In the genomic region with DNA sequence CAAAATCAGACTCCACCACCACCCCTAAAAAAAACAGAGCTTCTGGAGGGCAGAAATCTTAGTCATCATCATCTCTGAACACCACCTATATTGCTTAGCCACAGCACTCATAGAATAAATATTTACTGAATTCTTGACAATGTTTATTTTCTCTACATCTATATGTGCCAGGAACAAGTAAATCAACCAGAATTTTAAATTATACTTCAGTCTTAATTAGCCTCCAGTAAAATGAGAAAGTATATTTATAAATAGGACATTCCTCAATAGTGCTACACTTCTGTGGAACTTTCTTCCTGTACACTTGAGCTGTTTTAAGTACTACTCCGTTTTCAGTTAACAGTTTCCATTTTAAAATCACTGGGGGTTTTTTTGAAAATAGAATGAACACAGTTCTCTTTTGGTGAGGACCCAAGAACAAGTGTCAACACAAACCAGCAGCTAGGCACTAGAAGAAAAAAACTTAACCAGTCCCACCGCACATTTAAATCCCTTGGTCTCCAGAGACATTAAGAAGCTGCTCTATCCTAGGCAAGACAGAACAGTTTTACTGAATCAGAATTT, we compare ENCODE assay signal across 10 cellular contexts. TPM values are rescaled to one million over a fixed set of nuclear protein-coding genes. Genes with fewer than 3 reads are reported as not detected.
DNase-seq lines count a peak whose midpoint lies in the region; ATAC-seq and TF ChIP-seq lines count a peak whose summit lies in the region.
"Had no signal": no experiment of that assay in that cellular context is flagged by ENCODE, and none has a peak within 500 bp of the region (broad histone marks: within the 10 kb centered on the region; RNA-seq: fewer than 3 reads in every experiment).

No MANE protein-coding gene starts in this region.

- H3K4me1 ChIP-seq in smooth muscle cell (ENCODE audit: low read depth) = peaks cover 10% of the 10 kb centered on the region

- CTCF ChIA-PET in activated naive CD4-positive, alpha-beta T cell treated with anti-CD3 and anti-CD28 coated beads, Interleukin-2, amount 10 ng/mL, durations not matched to agents 7 days and 5 days (lab: Charles Lee) = no interaction called here

- H3K27ac ChIP-seq in smooth muscle cell (ENCODE audit: low read depth) = peak overlapping the region; percentile 7

- H3K4me1 Mint-ChIP-seq in activated naive CD4-positive, alpha-beta T cell treated with anti-CD3 and anti-CD28 coated beads, Interleukin-2, amount 10 ng/mL, durations not matched to agents 7 days and 5 days = no peaks in the 10 kb centered on the region

- H3K27ac Mint-ChIP-seq in activated naive CD4-positive, alpha-beta T cell treated with anti-CD3 and anti-CD28 coated beads, Interleukin-2, amount 10 ng/mL, durations not matched to agents 7 days and 5 days = no peak overlapping the region
- H3K27ac Mint-ChIP-seq: dendritic cell treated with granulocyte-macrophage colony-stimulating factor and Interleukin-4, amounts not matched to agents 40 ng/mL and 50 ng/mL, for 4 days had no signal

- peak overlapping the region; percentile 15 for H3K4me2 ChIP-seq in smooth muscle cell

- ATAC-seq in GM18520 (IDR thresholded peaks at IDR 0.05; ENCODE audit: unreplicated experiment) = peak; percentile 30
- ATAC-seq in HG03342 (IDR thresholded peaks at IDR 0.05; ENCODE audit: unreplicated experiment) = peak; percentile 29
- ATAC-seq in GM19467 (IDR thresholded peaks at IDR 0.05; ENCODE audit: unreplicated experiment) = no peak

- peaks cover 5% of the 10 kb centered on the region for H3F3A ChIP-seq in smooth muscle cell (ENCODE audit: low read depth)

- no peaks in the 10 kb centered on the region for H3K36me3 ChIP-seq in smooth muscle cell (ENCODE audit: low read depth)

- no peaks in the 10 kb centered on the region for H3K27me3 Mint-ChIP-seq in activated naive CD4-positive, alpha-beta T cell treated with anti-CD3 and anti-CD28 coated beads, Interleukin-2, amount 10 ng/mL, durations not matched to agents 7 days and 5 days
- H3K27me3 Mint-ChIP-seq: dendritic cell treated with granulocyte-macrophage colony-stimulating factor and Interleukin-4, amounts not matched to agents 40 ng/mL and 50 ng/mL, for 4 days had no signal

- no peak overlapping the region for H3K4me3 ChIP-seq in smooth muscle cell

- no peaks in the 10 kb centered on the region for H3K9me3 Mint-ChIP-seq in activated naive CD4-positive, alpha-beta T cell treated with anti-CD3 and anti-CD28 coated beads, Interleukin-2, amount 10 ng/mL, durations not matched to agents 7 days and 5 days
- H3K9me3 Mint-ChIP-seq: dendritic cell treated with granulocyte-macrophage colony-stimulating factor and Interleukin-4, amounts not matched to agents 40 ng/mL and 50 ng/mL, for 4 days had no signal

- DNase-seq in dedifferentiated amniotic fluid mesenchymal stem cell (ENCODE audit: extremely low spot score) = peak; percentile 54
- DNase-seq in smooth muscle cell (lab: John Stamatoyannopoulos, UW; ENCODE audit: unreplicated experiment) = no peak
- no peak for DNase-seq in NCI-H2227 (lab: John Stamatoyannopoulos, UW; ENCODE audit: unreplicated experiment)
- no peak for DNase-seq in amniotic stem cell (lab: John Stamatoyannopoulos, UW)
- DNase-seq in activated naive CD4-positive, alpha-beta T cell treated with anti-CD3 and anti-CD28 coated beads, Interleukin-2, amount 10 ng/mL, durations not matched to agents 7 days and 5 days = no peak
- DNase-seq: stimulated activated CD4-positive, alpha-beta T cell treated with anti-CD3 and anti-CD28 coated beads, Interleukin-15, amount 100 ng/mL, for 24 hours had no signal

- no peaks in the 10 kb centered on the region for H4K20me1 ChIP-seq in smooth muscle cell (ENCODE audit: low read depth)

- H3K36me3 Mint-ChIP-seq in activated naive CD4-positive, alpha-beta T cell treated with anti-CD3 and anti-CD28 coated beads, Interleukin-2, amount 10 ng/mL, durations not matched to agents 7 days and 5 days = peaks cover 2% of the 10 kb centered on the region

- TF ChIP-seq CTCF in smooth muscle cell (IDR thresholded peaks at IDR 0.05; ENCODE audit: borderline replicate concordance, insufficient read depth, poor library complexity, severe bottlenecking) = no peak

- WGBS in smooth muscle cell (ENCODE audit: low lambda C conversion rate) = 70% methylated on average over 2 of the region's 2 CpGs

- peaks cover 11% of the 10 kb centered on the region for H3K79me2 ChIP-seq in smooth muscle cell (ENCODE audit: low read depth)

- H3K9ac ChIP-seq in smooth muscle cell (ENCODE audit: low read depth) = no peak overlapping the region

- no peaks in the 10 kb centered on the region for H3K9me3 ChIP-seq in smooth muscle cell (replicated peaks; ENCODE audit: low read depth)

- no peak overlapping the region for H2AFZ ChIP-seq in smooth muscle cell (ENCODE audit: low read depth)

- H3K4me3 Mint-ChIP-seq in activated naive CD4-positive, alpha-beta T cell treated with anti-CD3 and anti-CD28 coated beads, Interleukin-2, amount 10 ng/mL, durations not matched to agents 7 days and 5 days = no peak overlapping the region
- H3K4me3 Mint-ChIP-seq: dendritic cell treated with granulocyte-macrophage colony-stimulating factor and Interleukin-4, amounts not matched to agents 40 ng/mL and 50 ng/mL, for 4 days had no signal

- no peaks in the 10 kb centered on the region for H3K27me3 ChIP-seq in smooth muscle cell (ENCODE audit: low read depth)

RNA-seq across cellular contexts. Expression of a gene that starts 25.5 kb away (rescaled TPM):
- total RNA-seq in smooth muscle cell = 45.0 and 55.9 TPM in 2 replicates
- 47.4 and 48.0 TPM in 2 replicates for polyA plus RNA-seq in smooth muscle cell
